In the genomic region with DNA sequence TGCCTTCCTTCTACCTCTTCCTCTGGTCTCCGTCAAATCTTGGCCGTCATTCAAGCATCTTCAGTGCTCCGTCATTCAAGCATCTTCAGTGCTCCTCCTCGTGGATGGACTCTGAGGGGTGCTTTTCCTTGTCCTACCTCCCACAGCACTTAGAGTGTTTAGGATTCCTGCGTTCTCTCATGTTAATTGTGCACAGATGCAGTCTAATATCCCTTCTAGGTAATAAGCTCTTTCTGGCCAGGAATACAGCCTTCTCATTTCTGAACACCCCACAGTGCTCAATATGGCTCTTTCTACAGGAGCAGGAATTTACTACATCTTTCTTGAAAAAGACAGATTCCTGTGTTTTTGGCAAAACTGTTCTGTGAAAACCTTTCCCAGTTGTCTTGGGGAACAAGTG, we compare ENCODE assay signal across 32 cellular contexts.
"Had no signal": no experiment of that assay in that cellular context is flagged by ENCODE, and none has a peak within 500 bp of the region (broad histone marks: within the 10 kb centered on the region; RNA-seq: fewer than 3 reads in every experiment).

No MANE protein-coding gene starts in this region.

- H3K4me1 Mint-ChIP-seq: memory B cell, naive B cell had no signal

- DNase-seq: cerebellar nuclear complex; colonic mucosa; effector memory CD4-positive, alpha-beta T cell; erythroblast; esophagus squamous epithelium; foreskin melanocyte; hypothalamus; immature natural killer cell; islet precursor cell; kidney glomerular epithelial cell; left colon; left ventricle myocardium inferior; lower lobe of right lung; mucosa of descending colon; naive B cell; stimulated activated CD4-positive, alpha-beta T cell treated with anti-CD3 and anti-CD28 coated beads, Interleukin-12 subunit alpha, Interleukin-12 subunit beta, amount 100 ng/mL, for 4 hours; stimulated activated CD4-positive, alpha-beta T cell treated with anti-CD3 and anti-CD28 coated beads, Interleukin-1b, Interleukin-23, amount 100 ng/mL, for 48 hours; stimulated activated CD4-positive, alpha-beta T cell treated with anti-CD3 and anti-CD28 coated beads, Interleukin-4, amount 100 ng/mL, for 1 hour; stimulated activated CD8-positive, alpha-beta memory T cell treated with anti-CD3 and anti-CD28 coated beads, Interleukin-4, amount 100 ng/mL, for 48 hours; stimulated activated naive CD4-positive, alpha-beta T cell treated with Interleukin-2 at 50 U/mL for 16 hours; stomach; testis; tibial artery had no signal

- H3K9me3 Mint-ChIP-seq: dendritic cell treated with granulocyte-macrophage colony-stimulating factor and Interleukin-4, amounts not matched to agents 40 ng/mL and 50 ng/mL, for 4 days; immature natural killer cell; memory B cell; naive B cell; natural killer cell treated with Interleukin-12 subunit alpha and Interleukin-12 subunit beta and Interleukin-15 and Interleukin-18, amount 100 ng/mL, for 72 hours; neural progenitor cell; type B pancreatic cell had no signal

- H3K4me3 Mint-ChIP-seq: dendritic cell treated with granulocyte-macrophage colony-stimulating factor and Interleukin-4, amounts not matched to agents 40 ng/mL and 50 ng/mL, for 4 days; immature natural killer cell; memory B cell; naive B cell; natural killer cell treated with Interleukin-12 subunit alpha and Interleukin-12 subunit beta and Interleukin-15 and Interleukin-18, amount 100 ng/mL, for 72 hours; neural progenitor cell; type B pancreatic cell had no signal

- H3K27ac ChIP-seq: colonic mucosa, esophagus squamous epithelium, left ventricle myocardium inferior, lower lobe of right lung, neural progenitor cell, parathyroid adenoma, prostate gland, right atrium auricular region, stomach, testis, tibial artery had no signal

- H3K27me3 Mint-ChIP-seq: dendritic cell treated with granulocyte-macrophage colony-stimulating factor and Interleukin-4, amounts not matched to agents 40 ng/mL and 50 ng/mL, for 4 days; memory B cell; naive B cell; natural killer cell treated with Interleukin-12 subunit alpha and Interleukin-12 subunit beta and Interleukin-15 and Interleukin-18, amount 100 ng/mL, for 72 hours; type B pancreatic cell had no signal

- H3K27ac Mint-ChIP-seq: dendritic cell treated with granulocyte-macrophage colony-stimulating factor and Interleukin-4, amounts not matched to agents 40 ng/mL and 50 ng/mL, for 4 days; memory B cell; natural killer cell treated with Interleukin-12 subunit alpha and Interleukin-12 subunit beta and Interleukin-15 and Interleukin-18, amount 100 ng/mL, for 72 hours; neural progenitor cell; type B pancreatic cell had no signal

- ATAC-seq: left colon; lower lobe of right lung; mucosa of descending colon; natural killer cell treated with Interleukin-12 subunit alpha and Interleukin-12 subunit beta and Interleukin-15 and Interleukin-18, amount 100 ng/mL, for 72 hours; sciatic nerve had no signal
